ENCODE assay signal across 8 cellular contexts in the genomic region with DNA sequence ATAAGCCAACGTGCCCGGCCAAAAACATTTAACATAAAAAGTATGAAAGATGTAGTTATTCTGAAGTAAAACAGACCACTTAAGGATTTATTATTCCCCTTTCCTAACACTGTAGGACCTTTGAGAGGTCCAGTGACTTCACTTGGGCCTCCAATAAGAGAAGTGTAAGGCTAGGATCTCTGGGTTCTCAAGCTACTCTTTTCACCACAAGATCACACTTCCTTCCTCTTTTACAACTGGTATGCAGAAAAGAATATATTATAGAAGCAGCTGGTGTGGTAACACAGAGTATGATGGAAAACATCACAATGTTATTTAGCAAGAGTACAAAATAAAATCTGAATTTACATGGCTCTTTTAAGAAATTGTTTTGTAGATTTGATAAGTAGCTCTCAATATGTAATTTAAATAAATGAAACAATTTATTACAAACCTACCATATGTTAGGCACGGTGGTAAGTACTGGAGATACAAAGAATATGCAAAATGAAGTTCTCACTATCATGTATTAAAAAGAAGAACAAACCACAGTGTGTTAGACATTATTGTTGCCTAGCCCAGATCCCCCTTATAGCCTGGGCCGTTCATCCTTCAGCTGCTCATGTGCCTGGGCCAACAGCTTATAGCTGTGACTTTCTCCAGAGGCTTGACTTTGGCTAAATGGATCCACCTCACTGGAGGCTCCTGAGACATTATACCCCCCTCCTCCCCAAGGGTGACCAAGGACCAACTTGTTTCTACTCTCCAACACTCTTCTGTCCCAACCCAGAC. TPM values are rescaled to one million over a fixed set of nuclear protein-coding genes. Genes with fewer than 3 reads are reported as not detected.
A peak's percentile ranks its signal among the peaks of the same experiment; 100 is the strongest.
DNase-seq lines count a peak whose midpoint lies in the region; ATAC-seq and TF ChIP-seq lines count a peak whose summit lies in the region.

No MANE protein-coding gene starts in this region.

- peak; percentile 70 for ATAC-seq in GM19324 (IDR thresholded peaks at IDR 0.05; ENCODE audit: low FRiP score, unreplicated experiment)
- ATAC-seq in HG03045 (IDR thresholded peaks at IDR 0.05; ENCODE audit: unreplicated experiment): peak; percentile 61
- no peak for ATAC-seq in activated naive CD4-positive, alpha-beta T cell treated with anti-CD3 and anti-CD28 coated beads, Interleukin-2, amount 50 U/mL, for 72 hours

- H3K9me3 ChIP-seq in spleen (no peaks in the 10 kb centered on the region), neuronal stem cell (replicated peaks in 1 of 2; ENCODE audit: control insufficient read depth in 2 of 2, insufficient read depth in 1 of 2, low read depth in 1 of 2, low read length in 2 of 2) (peaks cover 0 to under 1% of the 10 kb centered on the region in 2 donors)

- intact Hi-C loops in spleen (cut with DNase I; ENCODE audit: low total_unique reads): no loop called here

- no peak for TF ChIP-seq CTCF in spleen (IDR thresholded peaks at IDR 0.05 in 8 of 11, conservative IDR thresholded peaks at IDR 0.05 in 3 of 11)

- H2BK120ac ChIP-seq in neuronal stem cell (ENCODE audit: low read depth, low read length): no peak overlapping the region

- TF ChIP-seq POLR2A in spleen (IDR thresholded peaks at IDR 0.05): no peak

- no peak overlapping the region for H4K91ac ChIP-seq in neuronal stem cell (ENCODE audit: low read depth, low read length, poor library complexity)

- DNase-seq in SKM-1 treated with dmso at 0.1 percent for 144 hours (lab: John Stamatoyannopoulos, UW; ENCODE audit: unreplicated experiment) (peak; percentile 97), spleen (no peak), neuronal stem cell (ENCODE audit: low spot score) (no peak), NCI-H2029 treated with DMSO at 0.1 percent for 48 hours (lab: John Stamatoyannopoulos, UW) (no peak)
- no peak for DNase-seq in activated naive CD4-positive, alpha-beta T cell treated with anti-CD3 and anti-CD28 coated beads, Interleukin-2, amount 50 U/mL, for 72 hours (ENCODE audit: low spot score in 2 of 2)
- DNase-seq in stimulated activated CD8-positive, alpha-beta memory T cell treated with anti-CD3 and anti-CD28 coated beads, Interleukin-4, amount 100 ng/mL, for 48 hours: no peak

- H3K14ac ChIP-seq in neuronal stem cell (ENCODE audit: low read length): no peak overlapping the region

- H3K79me1 ChIP-seq in neuronal stem cell (ENCODE audit: low read depth, low read length): no peaks in the 10 kb centered on the region

- no peaks in the 10 kb centered on the region for H3K36me3 Mint-ChIP-seq in activated naive CD4-positive, alpha-beta T cell treated with anti-CD3 and anti-CD28 coated beads, Interleukin-2, amount 50 U/mL, for 72 hours

- H2AK5ac ChIP-seq in neuronal stem cell (ENCODE audit: low read depth, low read length): no peak overlapping the region

- no peak overlapping the region for H3K18ac ChIP-seq in neuronal stem cell (ENCODE audit: low read length)

- H3K4me1 ChIP-seq in spleen: peaks cover 10 to 69% (median 49%) of the 10 kb centered on the region in 6 donors
- no peaks in the 10 kb centered on the region for H3K4me1 ChIP-seq in neuronal stem cell (ENCODE audit: control insufficient read depth in 2 of 2, insufficient read depth in 1 of 2, low read depth in 1 of 2, low read length in 2 of 2)

- H2AFZ ChIP-seq in neuronal stem cell (ENCODE audit: low read length): no peak overlapping the region

- H3K23ac ChIP-seq in neuronal stem cell (ENCODE audit: low read depth, low read length, poor library complexity): no peak overlapping the region

- no peak overlapping the region for H3K27ac Mint-ChIP-seq in activated naive CD4-positive, alpha-beta T cell treated with anti-CD3 and anti-CD28 coated beads, Interleukin-2, amount 50 U/mL, for 72 hours

- H3K27me3 ChIP-seq in spleen (replicated peaks in 1 of 7) (no peaks in the 10 kb centered on the region), neuronal stem cell (ENCODE audit: control insufficient read depth in 3 of 3, insufficient read depth in 3 of 3, low read depth in 1 of 3, low read length in 3 of 3) (no peaks in the 10 kb centered on the region)

- H3K4me2 ChIP-seq in neuronal stem cell (ENCODE audit: insufficient read depth, low read length, poor library complexity, severe bottlenecking): no peak overlapping the region

- H3K36me3 ChIP-seq in spleen (no peaks in the 10 kb centered on the region), neuronal stem cell (replicated peaks in 1 of 2; ENCODE audit: control insufficient read depth in 2 of 2, insufficient read depth in 2 of 2, low read length in 2 of 2) (no peaks in the 10 kb centered on the region)

- H3K27ac ChIP-seq in spleen: peak overlapping the region; percentile 61 to 92 (median 82)
- H3K27ac ChIP-seq in neuronal stem cell (replicated peaks; ENCODE audit: low read length): no peak overlapping the region

- no peak overlapping the region for H2BK12ac ChIP-seq in neuronal stem cell (ENCODE audit: low read length)

- no peak overlapping the region for H2BK5ac ChIP-seq in neuronal stem cell (ENCODE audit: low read length)

- no peak overlapping the region for H4K8ac ChIP-seq in neuronal stem cell (ENCODE audit: low read depth, low read length)

- peaks cover 0 to 5% of the 10 kb centered on the region in 2 donors for H3K9me3 Mint-ChIP-seq in activated naive CD4-positive, alpha-beta T cell treated with anti-CD3 and anti-CD28 coated beads, Interleukin-2, amount 50 U/mL, for 72 hours

- H3K9ac ChIP-seq in neuronal stem cell (ENCODE audit: low read depth, low read length, poor library complexity): no peak overlapping the region

- H3K4ac ChIP-seq in neuronal stem cell (ENCODE audit: low read length): no peak overlapping the region

- WGBS in spleen, 5 donors: 40 to 58% (median 44%) methylated on average over 4 of the region's 4 CpGs
- WGBS in neuronal stem cell (ENCODE audit: extremely low coverage in 2 of 2, insufficient read length in 2 of 2, insufficient replicate concordance in 1 of 2), 2 donors: no CpG with 5 or more reads among the region's 4 CpGs

- H2BK15ac ChIP-seq in neuronal stem cell (ENCODE audit: low read length): no peak overlapping the region

- peak overlapping the region in 1 of 8 donors; percentile 42 for H3K4me3 ChIP-seq in spleen
- no peak overlapping the region for H3K4me3 ChIP-seq in neuronal stem cell (ENCODE audit: low read length in 2 of 2)

RNA-seq across cellular contexts. Expression of a gene that starts 30.0 kb away (rescaled TPM):
- total RNA-seq in spleen: 100 to 1,000 TPM in 1 of 7 donors, 10 to 100 TPM in 6; 50.6 to 106 (median 61.6) TPM
- 10 to 100 TPM; 20.2 to 24.9 (median 24.6) TPM for polyA plus RNA-seq in spleen
- polyA plus RNA-seq in neuronal stem cell (2013, experiment 1 of 2): 66.4 TPM
- 67.3 TPM for polyA plus RNA-seq in neuronal stem cell (2013, experiment 2 of 2)
- total RNA-seq in activated naive CD4-positive, alpha-beta T cell treated with anti-CD3 and anti-CD28 coated beads, Interleukin-2, amount 50 U/mL, for 72 hours: 10 to 100 TPM; 43.4 to 49.8 TPM

RNA-seq across cellular contexts. Expression of a gene that starts 51.2 kb away (rescaled TPM):
- 100 to 1,000 TPM; 243 to 312 (median 269) TPM for total RNA-seq in spleen
- polyA plus RNA-seq in spleen: 100 to 1,000 TPM in 2 of 3 donors, 10 to 100 TPM in 1; 88.8 to 137 (median 122) TPM
- 434 TPM for polyA plus RNA-seq in neuronal stem cell (2013, experiment 1 of 2)
- polyA plus RNA-seq in neuronal stem cell (2013, experiment 2 of 2): 452 TPM
- total RNA-seq in activated naive CD4-positive, alpha-beta T cell treated with anti-CD3 and anti-CD28 coated beads, Interleukin-2, amount 50 U/mL, for 72 hours: 100 to 1,000 TPM; 212 to 217 TPM

Comparison
In these comparisons a context has a peak if more than half of its experiments do, and no peak if none do; other contexts are left out.
1. ATAC-seq: peak in GM19324 (single experiment) and HG03045 (single experiment); none in activated naive CD4-positive, alpha-beta T cell treated with anti-CD3 and anti-CD28 coated beads, Interleukin-2, amount 50 U/mL, for 72 hours (0 of 2).